In the genomic region with DNA sequence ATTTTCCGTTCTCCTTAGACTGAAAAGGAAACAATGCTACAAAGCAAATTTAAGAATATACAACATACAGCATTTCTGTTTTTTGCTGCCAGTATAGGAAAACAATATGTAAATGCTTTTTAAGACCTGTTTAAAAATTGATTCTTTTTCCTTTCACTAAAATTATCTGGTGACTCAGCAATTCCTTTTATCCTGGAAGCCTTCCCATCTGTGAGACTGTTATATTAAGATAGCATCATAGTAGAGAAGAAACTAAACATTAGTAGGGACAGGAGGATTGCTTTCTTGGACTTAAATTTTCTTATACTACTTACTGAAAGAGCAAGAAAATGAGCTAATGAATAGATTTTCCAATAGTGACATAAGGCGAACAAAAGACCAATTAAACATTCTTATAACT, we compare ENCODE assay signal across 1 cellular context.
TF ChIP-seq lines count a peak whose summit lies in the region.

No MANE protein-coding gene starts in this region.

TF ChIP-seq in K562, 482 proteins besides CTCF, POLR2A, EP300 and RAD21 (continued from another document):
- TF ChIP-seq, protein P1, sequence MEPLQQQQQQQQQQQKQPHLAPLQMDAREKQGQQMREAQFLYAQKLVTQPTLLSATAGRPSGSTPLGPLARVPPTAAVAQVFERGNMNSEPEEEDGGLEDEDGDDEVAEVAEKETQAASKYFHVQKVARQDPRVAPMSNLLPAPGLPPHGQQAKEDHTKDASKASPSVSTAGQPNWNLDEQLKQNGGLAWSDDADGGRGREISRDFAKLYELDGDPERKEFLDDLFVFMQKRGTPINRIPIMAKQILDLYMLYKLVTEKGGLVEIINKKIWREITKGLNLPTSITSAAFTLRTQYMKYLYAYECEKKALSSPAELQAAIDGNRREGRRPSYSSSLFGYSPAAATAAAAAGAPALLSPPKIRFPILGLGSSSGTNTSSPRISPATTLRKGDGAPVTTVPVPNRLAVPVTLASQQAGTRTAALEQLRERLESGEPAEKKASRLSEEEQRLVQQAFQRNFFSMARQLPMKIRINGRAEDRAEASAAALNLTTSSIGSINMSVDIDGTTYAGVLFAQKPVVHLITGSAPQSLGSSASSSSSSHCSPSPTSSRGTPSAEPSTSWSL (CRISPR knock-in tag; IDR thresholded peaks at IDR 0.05; ENCODE audit: borderline replicate concordance) = no peak
- TF ChIP-seq XRCC3 (IDR thresholded peaks at IDR 0.05) (no peak), NFIC (IDR thresholded peaks at IDR 0.05) (peak; percentile 43; the same call in 1 of the 2 replicates), LEF1 (IDR thresholded peaks at IDR 0.05) (no peak), MEIS2 (IDR thresholded peaks at IDR 0.05; ENCODE audit: partially characterized antibody) (no peak), ZNF316 (IDR thresholded peaks at IDR 0.05) (peak; percentile 99), NFE2L1 (tag; IDR thresholded peaks at IDR 0.05; ENCODE audit: borderline replicate concordance, low read depth) (peak; percentile 80), FOXK1 (CRISPR knock-in tag; IDR thresholded peaks at IDR 0.05; ENCODE audit: borderline replicate concordance) (no peak), EZH2 (IDR thresholded peaks at IDR 0.05; ENCODE audit: borderline replicate concordance, low read depth, low read length) (no peak), ZNF695 (CRISPR knock-in tag; IDR thresholded peaks at IDR 0.05) (no peak), ARID1B (IDR thresholded peaks at IDR 0.05) (peak; percentile 69), LCOR (CRISPR knock-in tag; IDR thresholded peaks at IDR 0.05) (no peak), ZNF175 (CRISPR knock-in tag; IDR thresholded peaks at IDR 0.05; ENCODE audit: low read depth) (no peak), ZNF444 (CRISPR knock-in tag; IDR thresholded peaks at IDR 0.05) (no peak), SMARCE1 (IDR thresholded peaks at IDR 0.05) (peak; percentile 13; the same call in 1 of the 2 replicates), DACH1 (IDR thresholded peaks at IDR 0.05; ENCODE audit: partially characterized antibody) (no peak), MECOM (CRISPR knock-in tag; IDR thresholded peaks at IDR 0.05) (0 out of 2 replicates have a peak, but pooled peaks have one; percentile 12), NFE2 (IDR thresholded peaks at IDR 0.05; ENCODE audit: low read depth) (peak; percentile 87), MAFF (IDR thresholded peaks at IDR 0.05; ENCODE audit: low read length) (peak; percentile 96), RFX5 (IDR thresholded peaks at IDR 0.05; ENCODE audit: low read depth, low read length) (no peak), NCOA1 (IDR thresholded peaks at IDR 0.05; ENCODE audit: low read depth) (no peak), ZNF143 (CRISPR knock-in tag; IDR thresholded peaks at IDR 0.05) (no peak), ZNF384 (IDR thresholded peaks at IDR 0.05; ENCODE audit: low read depth, low read length) (no peak), BRCA1 (IDR thresholded peaks at IDR 0.05) (no peak), BRCA1 (CRISPR knock-in tag; IDR thresholded peaks at IDR 0.05) (no peak), ZZZ3 (IDR thresholded peaks at IDR 0.05) (no peak), POLR2AphosphoS5 (IDR thresholded peaks at IDR 0.05; ENCODE audit: control insufficient read depth, insufficient read depth, low read depth, low read length) (no peak), SIN3B (IDR thresholded peaks at IDR 0.05; ENCODE audit: low read depth) (no peak), SRSF1 (IDR thresholded peaks at IDR 0.05; ENCODE audit: low read depth, low read length) (no peak)
- TF ChIP-seq, protein P2, sequence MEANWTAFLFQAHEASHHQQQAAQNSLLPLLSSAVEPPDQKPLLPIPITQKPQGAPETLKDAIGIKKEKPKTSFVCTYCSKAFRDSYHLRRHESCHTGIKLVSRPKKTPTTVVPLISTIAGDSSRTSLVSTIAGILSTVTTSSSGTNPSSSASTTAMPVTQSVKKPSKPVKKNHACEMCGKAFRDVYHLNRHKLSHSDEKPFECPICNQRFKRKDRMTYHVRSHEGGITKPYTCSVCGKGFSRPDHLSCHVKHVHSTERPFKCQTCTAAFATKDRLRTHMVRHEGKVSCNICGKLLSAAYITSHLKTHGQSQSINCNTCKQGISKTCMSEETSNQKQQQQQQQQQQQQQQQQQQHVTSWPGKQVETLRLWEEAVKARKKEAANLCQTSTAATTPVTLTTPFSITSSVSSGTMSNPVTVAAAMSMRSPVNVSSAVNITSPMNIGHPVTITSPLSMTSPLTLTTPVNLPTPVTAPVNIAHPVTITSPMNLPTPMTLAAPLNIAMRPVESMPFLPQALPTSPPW (CRISPR knock-in tag; IDR thresholded peaks at IDR 0.05) = no peak
- TF ChIP-seq, protein P3, sequence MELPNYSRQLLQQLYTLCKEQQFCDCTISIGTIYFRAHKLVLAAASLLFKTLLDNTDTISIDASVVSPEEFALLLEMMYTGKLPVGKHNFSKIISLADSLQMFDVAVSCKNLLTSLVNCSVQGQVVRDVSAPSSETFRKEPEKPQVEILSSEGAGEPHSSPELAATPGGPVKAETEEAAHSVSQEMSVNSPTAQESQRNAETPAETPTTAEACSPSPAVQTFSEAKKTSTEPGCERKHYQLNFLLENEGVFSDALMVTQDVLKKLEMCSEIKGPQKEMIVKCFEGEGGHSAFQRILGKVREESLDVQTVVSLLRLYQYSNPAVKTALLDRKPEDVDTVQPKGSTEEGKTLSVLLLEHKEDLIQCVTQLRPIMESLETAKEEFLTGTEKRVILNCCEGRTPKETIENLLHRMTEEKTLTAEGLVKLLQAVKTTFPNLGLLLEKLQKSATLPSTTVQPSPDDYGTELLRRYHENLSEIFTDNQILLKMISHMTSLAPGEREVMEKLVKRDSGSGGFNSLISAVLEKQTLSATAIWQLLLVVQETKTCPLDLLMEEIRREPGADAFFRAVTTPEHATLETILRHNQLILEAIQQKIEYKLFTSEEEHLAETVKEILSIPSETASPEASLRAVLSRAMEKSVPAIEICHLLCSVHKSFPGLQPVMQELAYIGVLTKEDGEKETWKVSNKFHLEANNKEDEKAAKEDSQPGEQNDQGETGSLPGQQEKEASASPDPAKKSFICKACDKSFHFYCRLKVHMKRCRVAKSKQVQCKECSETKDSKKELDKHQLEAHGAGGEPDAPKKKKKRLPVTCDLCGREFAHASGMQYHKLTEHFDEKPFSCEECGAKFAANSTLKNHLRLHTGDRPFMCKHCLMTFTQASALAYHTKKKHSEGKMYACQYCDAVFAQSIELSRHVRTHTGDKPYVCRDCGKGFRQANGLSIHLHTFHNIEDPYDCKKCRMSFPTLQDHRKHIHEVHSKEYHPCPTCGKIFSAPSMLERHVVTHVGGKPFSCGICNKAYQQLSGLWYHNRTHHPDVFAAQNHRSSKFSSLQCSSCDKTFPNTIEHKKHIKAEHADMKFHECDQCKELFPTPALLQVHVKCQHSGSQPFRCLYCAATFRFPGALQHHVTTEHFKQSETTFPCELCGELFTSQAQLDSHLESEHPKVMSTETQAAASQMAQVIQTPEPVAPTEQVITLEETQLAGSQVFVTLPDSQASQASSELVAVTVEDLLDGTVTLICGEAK (IDR thresholded peaks at IDR 0.05) = no peak
- TF ChIP-seq, protein P3 (CRISPR knock-in tag; IDR thresholded peaks at IDR 0.05) = no peak
- TF ChIP-seq, protein P4, sequence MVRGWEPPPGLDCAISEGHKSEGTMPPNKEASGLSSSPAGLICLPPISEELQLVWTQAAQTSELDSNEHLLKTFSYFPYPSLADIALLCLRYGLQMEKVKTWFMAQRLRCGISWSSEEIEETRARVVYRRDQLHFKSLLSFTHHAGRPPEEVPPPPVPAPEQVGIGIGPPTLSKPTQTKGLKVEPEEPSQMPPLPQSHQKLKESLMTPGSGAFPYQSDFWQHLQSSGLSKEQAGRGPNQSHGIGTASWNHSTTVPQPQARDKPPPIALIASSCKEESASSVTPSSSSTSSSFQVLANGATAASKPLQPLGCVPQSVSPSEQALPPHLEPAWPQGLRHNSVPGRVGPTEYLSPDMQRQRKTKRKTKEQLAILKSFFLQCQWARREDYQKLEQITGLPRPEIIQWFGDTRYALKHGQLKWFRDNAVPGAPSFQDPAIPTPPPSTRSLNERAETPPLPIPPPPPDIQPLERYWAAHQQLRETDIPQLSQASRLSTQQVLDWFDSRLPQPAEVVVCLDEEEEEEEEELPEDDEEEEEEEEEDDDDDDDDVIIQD (CRISPR knock-in tag; IDR thresholded peaks at IDR 0.05) = no peak
- TF ChIP-seq, protein P5, sequence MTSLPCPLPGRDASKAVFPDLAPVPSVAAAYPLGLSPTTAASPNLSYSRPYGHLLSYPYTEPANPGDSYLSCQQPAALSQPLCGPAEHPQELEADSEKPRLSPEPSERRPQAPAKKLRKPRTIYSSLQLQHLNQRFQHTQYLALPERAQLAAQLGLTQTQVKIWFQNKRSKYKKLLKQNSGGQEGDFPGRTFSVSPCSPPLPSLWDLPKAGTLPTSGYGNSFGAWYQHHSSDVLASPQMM (CRISPR knock-in tag; IDR thresholded peaks at IDR 0.05) = no peak
- TF ChIP-seq, protein P6, sequence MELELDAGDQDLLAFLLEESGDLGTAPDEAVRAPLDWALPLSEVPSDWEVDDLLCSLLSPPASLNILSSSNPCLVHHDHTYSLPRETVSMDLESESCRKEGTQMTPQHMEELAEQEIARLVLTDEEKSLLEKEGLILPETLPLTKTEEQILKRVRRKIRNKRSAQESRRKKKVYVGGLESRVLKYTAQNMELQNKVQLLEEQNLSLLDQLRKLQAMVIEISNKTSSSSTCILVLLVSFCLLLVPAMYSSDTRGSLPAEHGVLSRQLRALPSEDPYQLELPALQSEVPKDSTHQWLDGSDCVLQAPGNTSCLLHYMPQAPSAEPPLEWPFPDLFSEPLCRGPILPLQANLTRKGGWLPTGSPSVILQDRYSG (tag; conservative IDR thresholded peaks at IDR 0.05; ENCODE audit: low read depth) = no peak
- TF ChIP-seq, protein P7, sequence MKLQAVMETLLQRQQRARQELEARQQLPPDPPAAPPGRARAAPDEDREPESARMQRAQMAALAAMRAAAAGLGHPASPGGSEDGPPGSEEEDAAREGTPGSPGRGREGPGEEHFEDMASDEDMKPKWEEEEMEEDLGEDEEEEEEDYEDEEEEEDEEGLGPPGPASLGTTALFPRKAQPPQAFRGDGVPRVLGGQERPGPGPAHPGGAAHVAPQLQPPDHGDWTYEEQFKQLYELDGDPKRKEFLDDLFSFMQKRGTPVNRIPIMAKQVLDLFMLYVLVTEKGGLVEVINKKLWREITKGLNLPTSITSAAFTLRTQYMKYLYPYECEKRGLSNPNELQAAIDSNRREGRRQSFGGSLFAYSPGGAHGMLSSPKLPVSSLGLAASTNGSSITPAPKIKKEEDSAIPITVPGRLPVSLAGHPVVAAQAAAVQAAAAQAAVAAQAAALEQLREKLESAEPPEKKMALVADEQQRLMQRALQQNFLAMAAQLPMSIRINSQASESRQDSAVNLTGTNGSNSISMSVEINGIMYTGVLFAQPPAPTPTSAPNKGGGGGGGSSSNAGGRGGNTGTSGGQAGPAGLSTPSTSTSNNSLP (IDR thresholded peaks at IDR 0.05; ENCODE audit: borderline replicate concordance, low read depth, low read length) = peak; percentile 58; the same call in 1 of the 2 replicates
- TF ChIP-seq, protein P8, sequence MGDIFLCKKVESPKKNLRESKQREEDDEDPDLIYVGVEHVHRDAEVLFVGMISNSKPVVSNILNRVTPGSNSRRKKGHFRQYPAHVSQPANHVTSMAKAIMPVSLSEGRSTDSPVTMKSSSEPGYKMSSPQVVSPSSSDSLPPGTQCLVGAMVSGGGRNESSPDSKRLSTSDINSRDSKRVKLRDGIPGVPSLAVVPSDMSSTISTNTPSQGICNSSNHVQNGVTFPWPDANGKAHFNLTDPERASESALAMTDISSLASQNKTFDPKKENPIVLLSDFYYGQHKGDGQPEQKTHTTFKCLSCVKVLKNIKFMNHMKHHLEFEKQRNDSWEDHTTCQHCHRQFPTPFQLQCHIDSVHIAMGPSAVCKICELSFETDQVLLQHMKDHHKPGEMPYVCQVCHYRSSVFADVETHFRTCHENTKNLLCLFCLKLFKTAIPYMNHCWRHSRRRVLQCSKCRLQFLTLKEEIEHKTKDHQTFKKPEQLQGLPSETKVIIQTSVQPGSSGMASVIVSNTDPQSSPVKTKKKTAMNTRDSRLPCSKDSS (IDR thresholded peaks at IDR 0.05; ENCODE audit: low read depth, partially characterized antibody) = no peak
- TF ChIP-seq, protein P9, sequence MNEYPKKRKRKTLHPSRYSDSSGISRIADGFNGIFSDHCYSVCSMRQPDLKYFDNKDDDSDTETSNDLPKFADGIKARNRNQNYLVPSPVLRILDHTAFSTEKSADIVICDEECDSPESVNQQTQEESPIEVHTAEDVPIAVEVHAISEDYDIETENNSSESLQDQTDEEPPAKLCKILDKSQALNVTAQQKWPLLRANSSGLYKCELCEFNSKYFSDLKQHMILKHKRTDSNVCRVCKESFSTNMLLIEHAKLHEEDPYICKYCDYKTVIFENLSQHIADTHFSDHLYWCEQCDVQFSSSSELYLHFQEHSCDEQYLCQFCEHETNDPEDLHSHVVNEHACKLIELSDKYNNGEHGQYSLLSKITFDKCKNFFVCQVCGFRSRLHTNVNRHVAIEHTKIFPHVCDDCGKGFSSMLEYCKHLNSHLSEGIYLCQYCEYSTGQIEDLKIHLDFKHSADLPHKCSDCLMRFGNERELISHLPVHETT (CRISPR knock-in tag; conservative IDR thresholded peaks at IDR 0.05 in 1 of 2, IDR thresholded peaks at IDR 0.05 in 1 of 2) = 0 out of 4 replicates have a peak, but pooled peaks of 1 of the 2 experiments have one; percentile 35
